ENCODE assay signal across 9 cellular contexts in genomic region chr2:217789736-217790181, GRCh38.
DNase-seq lines count a peak whose midpoint lies in the region; ATAC-seq and TF ChIP-seq lines count a peak whose summit lies in the region.
"Had no signal": no experiment of that assay in that cellular context is flagged by ENCODE, and none has a peak within 500 bp of the region (broad histone marks: within the 10 kb centered on the region; RNA-seq: fewer than 3 reads in every experiment).

No MANE protein-coding gene starts in this region.

- peaks cover 13% of the 10 kb centered on the region for H3K27me3 Mint-ChIP-seq in GM23338 (ENCODE audit: insufficient read depth, low read depth, poor library complexity)

- no peak overlapping the region for H3K27ac Mint-ChIP-seq in GM23338

- H3K9me2 ChIP-seq in GM23338 (ENCODE audit: insufficient read depth): no peaks in the 10 kb centered on the region
- no peaks in the 10 kb centered on the region for H3K9me2 ChIP-seq in OCI-LY7 (ENCODE audit: insufficient read depth, low read length)
- no peaks in the 10 kb centered on the region for H3K9me2 ChIP-seq in GM23248 (ENCODE audit: insufficient read depth)
- H3K9me2 ChIP-seq: SK-N-SH had no signal

- peaks cover 6% of the 10 kb centered on the region; the same call in 2 of the 3 replicates for H3K36me3 Mint-ChIP-seq in GM23338 (ENCODE audit: low read depth)

- TF ChIP-seq POLR2A in gastroesophageal sphincter (IDR thresholded peaks at IDR 0.05): no peak

- no TSS peak for BruUV-seq in OCI-LY7 (replicated peaks; lab: Mats Ljungman, UMichigan)

- H3K27ac ChIP-seq in GM23338 (ENCODE audit: low read depth): no peak overlapping the region
- no peak overlapping the region for H3K27ac ChIP-seq in OCI-LY7 (ENCODE audit: low read depth, low read length, poor library complexity, severe bottlenecking)
- peak overlapping the region; percentile 6 to 72 (median 58) for H3K27ac ChIP-seq in gastroesophageal sphincter
- H3K27ac ChIP-seq in skeletal muscle tissue (ENCODE audit: low read depth, low read length): peak overlapping the region; percentile 46
- H3K27ac ChIP-seq in GM23248: no peak overlapping the region

- H3K4me1 ChIP-seq in GM23338 (ENCODE audit: insufficient read depth) (no peaks in the 10 kb centered on the region; the same call in 1 of the 2 replicates), OCI-LY7 (ENCODE audit: insufficient read depth, low read length, poor library complexity, severe bottlenecking) (no peaks in the 10 kb centered on the region), gastroesophageal sphincter (peaks cover 0 to 53% (median 2%) of the 10 kb centered on the region in 3 donors), skeletal muscle tissue (ENCODE audit: control insufficient read depth in 3 of 3, insufficient read depth in 3 of 3, low read length in 3 of 3) (peaks cover 33 to 47% (median 43%) of the 10 kb centered on the region in 3 donors), GM23248 (ENCODE audit: insufficient read depth) (peaks cover 17% of the 10 kb centered on the region)

- intact Hi-C loops in OCI-LY7 (cut with micrococcal nuclease; ENCODE audit: unreplicated experiment): loop anchor here (1.0 to 2.0 kb wide), 3 partner anchors 97 to 279 kb away; partner anchors contain the start of gene RUFY4

- H3K27me3 ChIP-seq in GM23338 (ENCODE audit: insufficient read depth) (no peaks in the 10 kb centered on the region), gastroesophageal sphincter (no peaks in the 10 kb centered on the region), skeletal muscle tissue (ENCODE audit: control insufficient read depth in 3 of 3, insufficient read depth in 3 of 3, low read length in 3 of 3) (no peaks in the 10 kb centered on the region), GM23248 (replicated peaks; ENCODE audit: insufficient read depth) (no peaks in the 10 kb centered on the region)

- no peaks in the 10 kb centered on the region for H3K79me2 ChIP-seq in GM23338 (replicated peaks; ENCODE audit: insufficient read depth)
- no peaks in the 10 kb centered on the region for H3K79me2 ChIP-seq in OCI-LY7 (ENCODE audit: insufficient read depth, low read depth, low read length)
- no peaks in the 10 kb centered on the region for H3K79me2 ChIP-seq in GM23248 (ENCODE audit: insufficient read depth)

- H3K9me3 ChIP-seq in OCI-LY7 (ENCODE audit: low read length) (no peaks in the 10 kb centered on the region), gastroesophageal sphincter (no peaks in the 10 kb centered on the region), skeletal muscle tissue (ENCODE audit: control insufficient read depth in 3 of 3, low read length in 3 of 3) (no peaks in the 10 kb centered on the region), GM23248 (ENCODE audit: low read depth) (no peaks in the 10 kb centered on the region)
- H3K9me3 ChIP-seq: SK-N-SH had no signal

- H2AFZ ChIP-seq in GM23338: peak overlapping the region; percentile 97
- H2AFZ ChIP-seq in OCI-LY7 (ENCODE audit: low read length): peak overlapping the region; percentile 6; the same call in 1 of the 2 replicates
- no peak overlapping the region for H2AFZ ChIP-seq in GM23248

- peak overlapping the region; percentile 92 for H3K4me2 ChIP-seq in GM23338
- no peak overlapping the region; the same call in 1 of the 2 replicates for H3K4me2 ChIP-seq in OCI-LY7 (ENCODE audit: low read length)
- H3K4me2 ChIP-seq in GM23248 (ENCODE audit: unreplicated experiment): no peak overlapping the region
- H3K4me2 ChIP-seq: SK-N-SH had no signal

- DNase-seq in GM23338 (ENCODE audit: low spot score): peak; percentile 30
- no peak for DNase-seq in OCI-LY7 (ENCODE audit: low spot score)
- DNase-seq in GM23248: no peak
- no peak for DNase-seq in stimulated activated naive CD4-positive, alpha-beta T cell treated with Interleukin-2 at 50 U/mL for 16 hours (lab: John Stamatoyannopoulos, UW)

- H4K20me1 ChIP-seq in GM23338 (replicated peaks; ENCODE audit: insufficient read depth) (no peaks in the 10 kb centered on the region), OCI-LY7 (ENCODE audit: insufficient read depth, low read length) (no peaks in the 10 kb centered on the region), GM23248 (ENCODE audit: insufficient read depth) (no peaks in the 10 kb centered on the region)

- peaks cover 20% of the 10 kb centered on the region for H3K9me3 Mint-ChIP-seq in GM23338

- POLR2A ChIA-PET in OCI-LY7 (lab: Charles Lee): interaction anchor here (0.5 kb wide), 1 partner anchor 1454 kb away, joined by 3 read pairs; no protein-coding TSS in a partner anchor

- peak overlapping the region; percentile 68 for H3K4me3 Mint-ChIP-seq in GM23338

- no peak for TF ChIP-seq CTCF in GM23338 (conservative IDR thresholded peaks at IDR 0.05; ENCODE audit: low read depth in 2 of 2)
- no peak for TF ChIP-seq CTCF in OCI-LY7 (conservative IDR thresholded peaks at IDR 0.05; ENCODE audit: low read length)
- TF ChIP-seq CTCF in gastroesophageal sphincter (IDR thresholded peaks at IDR 0.05): no peak

- ATAC-seq in GM23338: peak; percentile 17
- no peak for ATAC-seq in gastroesophageal sphincter
- ATAC-seq in HG03139 (IDR thresholded peaks at IDR 0.05; ENCODE audit: unreplicated experiment): no peak
- ATAC-seq in HG03460 (IDR thresholded peaks at IDR 0.05; ENCODE audit: unreplicated experiment): no peak

- TF ChIP-seq EP300 in gastroesophageal sphincter (IDR thresholded peaks at IDR 0.05): no peak

- H3K9ac ChIP-seq in skeletal muscle tissue (ENCODE audit: low read depth in 1 of 3, low read length in 3 of 3) (peak overlapping the region in 1 of 3 donors; percentile 16), GM23248 (no peak overlapping the region)
- H3K9ac ChIP-seq: SK-N-SH had no signal

- H3K4me1 Mint-ChIP-seq in GM23338: peaks cover 12% of the 10 kb centered on the region

- 70% methylated on average over 5 to 6 of the region's 13 CpGs for WGBS in gastroesophageal sphincter (ENCODE audit: low coverage in 1 of 2), 2 donors
- 88% methylated on average over 13 of the region's 13 CpGs for WGBS in GM23248 (ENCODE audit: low coverage in 1 of 2, low lambda C conversion rate in 2 of 2, missing lambda C conversion rate in 2 of 2), 2 experiments

- in situ Hi-C loops in GM23248 (cut with MboI): loop anchor here (10.0 kb wide), 3 partner anchors 95 to 275 kb away; partner anchors contain the start of gene RUFY4

- CTCF ChIA-PET in OCI-LY7 (lab: Charles Lee; ENCODE audit: unreplicated experiment): interaction anchor here (1.6 kb wide), 1 partner anchor 97 kb away, joined by 4 read pairs; no protein-coding TSS in a partner anchor

- H3K4me3 ChIP-seq in GM23338 (peak overlapping the region; percentile 59), OCI-LY7 (ENCODE audit: low read depth, low read length, poor library complexity, severe bottlenecking) (no peak overlapping the region), gastroesophageal sphincter (peak overlapping the region in 1 of 2 donors; percentile 15), skeletal muscle tissue (ENCODE audit: low read length in 3 of 3) (peak overlapping the region in 2 of 3 donors; percentile 19 to 41), GM23248 (no peak overlapping the region)

- H3K36me3 ChIP-seq in GM23338 (ENCODE audit: insufficient read depth) (no peaks in the 10 kb centered on the region), OCI-LY7 (ENCODE audit: insufficient read depth, low read length) (no peaks in the 10 kb centered on the region), gastroesophageal sphincter (peaks cover 0 to 38% of the 10 kb centered on the region in 2 donors), skeletal muscle tissue (ENCODE audit: control insufficient read depth in 3 of 3, insufficient read depth in 3 of 3, low read length in 3 of 3) (peaks cover 0 to under 1% (median 0%) of the 10 kb centered on the region in 3 donors), GM23248 (ENCODE audit: low read depth) (no peaks in the 10 kb centered on the region; the same call in 1 of the 2 replicates)

- no peaks in the 10 kb centered on the region for H3F3A ChIP-seq in GM23338 (replicated peaks; ENCODE audit: low read depth)
- peaks cover 48% of the 10 kb centered on the region for H3F3A ChIP-seq in GM23248 (ENCODE audit: insufficient read depth)

TF ChIP-seq in GM23338, 12 proteins besides CTCF, POLR2A, EP300 and RAD21:
- TF ChIP-seq ZNF331 (CRISPR knock-in tag; IDR thresholded peaks at IDR 0.05; ENCODE audit: low read depth) (no peak), JUNB (IDR thresholded peaks at IDR 0.05; ENCODE audit: unreplicated experiment) (no peak), ETS1 (IDR thresholded peaks at IDR 0.05) (no peak), POLR2AphosphoS5 (IDR thresholded peaks at IDR 0.05; ENCODE audit: low read depth) (no peak)

Comparison
In these comparisons a context has a peak if more than half of its experiments do, and no peak if none do; other contexts are left out.
1. H3K27ac ChIP-seq: peak in gastroesophageal sphincter (4 of 4) and skeletal muscle tissue (single experiment); none in GM23338 (single experiment), OCI-LY7 (single experiment) and GM23248 (single experiment).
2. H3K4me3 ChIP-seq: peak in GM23338 (single experiment) and skeletal muscle tissue (2 of 3); none in OCI-LY7 (single experiment) and GM23248 (single experiment).